In genomic region chr17:83149326-83149725, GRCh38 we compare ENCODE assay signal across 20 cellular contexts.
DNase-seq lines count a peak whose midpoint lies in the region; ATAC-seq and TF ChIP-seq lines count a peak whose summit lies in the region.
"Had no signal": no experiment of that assay in that cellular context is flagged by ENCODE, and none has a peak within 500 bp of the region (broad histone marks: within the 10 kb centered on the region; RNA-seq: fewer than 3 reads in every experiment).

No MANE protein-coding gene starts in this region.

- H3K4me1 Mint-ChIP-seq in T-helper 17 cell: no peaks in the 10 kb centered on the region
- H3K4me1 Mint-ChIP-seq in endodermal cell: peaks cover 6% of the 10 kb centered on the region
- H3K4me1 Mint-ChIP-seq in activated naive CD4-positive, alpha-beta T cell treated with anti-CD3 and anti-CD28 coated beads, Interleukin-2, amount 10 ng/mL, durations not matched to agents 7 days and 5 days: peaks cover 27% of the 10 kb centered on the region

- H3K27me3 ChIP-seq in endodermal cell (ENCODE audit: control insufficient read depth, insufficient read depth, low read length, poor library complexity, severe bottlenecking) (no peaks in the 10 kb centered on the region), lung (ENCODE audit: control insufficient read depth, insufficient read depth) (no peaks in the 10 kb centered on the region), spleen (replicated peaks in 1 of 7) (peaks cover 0 to 3% (median 0%) of the 10 kb centered on the region in 7 donors), psoas muscle (ENCODE audit: insufficient read depth in 3 of 3, low read length in 2 of 3) (peaks cover 0 to 46% (median 11%) of the 10 kb centered on the region in 3 donors)
- H3K27me3 ChIP-seq: MG63, SJCRH30 had no signal

- H3K27me3 Mint-ChIP-seq in T-helper 17 cell (peaks cover 24% of the 10 kb centered on the region), endodermal cell (ENCODE audit: insufficient read depth) (peaks cover 1% of the 10 kb centered on the region)
- H3K27me3 Mint-ChIP-seq in activated naive CD4-positive, alpha-beta T cell treated with anti-CD3 and anti-CD28 coated beads, Interleukin-2, amount 10 ng/mL, durations not matched to agents 7 days and 5 days: peaks cover 48% of the 10 kb centered on the region

- no peak for TF ChIP-seq CTCF in endodermal cell (conservative IDR thresholded peaks at IDR 0.05)
- TF ChIP-seq CTCF in lung (IDR thresholded peaks at IDR 0.05; ENCODE audit: control extremely low read depth, extremely low read depth): no peak
- no peak for TF ChIP-seq CTCF in spleen (IDR thresholded peaks at IDR 0.05 in 8 of 11, conservative IDR thresholded peaks at IDR 0.05 in 3 of 11)
- TF ChIP-seq CTCF in psoas muscle (IDR thresholded peaks at IDR 0.05): no peak

- no peak for TF ChIP-seq POLR2A in spleen (IDR thresholded peaks at IDR 0.05)

- no peaks in the 10 kb centered on the region for H3K9me3 ChIP-seq in T-helper 17 cell (ENCODE audit: control insufficient read depth, low read length, poor library complexity, severe bottlenecking)
- H3K9me3 ChIP-seq in endodermal cell (ENCODE audit: control insufficient read depth, low read length): no peaks in the 10 kb centered on the region
- H3K9me3 ChIP-seq in lung (ENCODE audit: control insufficient read depth in 2 of 2, insufficient read depth in 1 of 2, low read length in 1 of 2): no peaks in the 10 kb centered on the region
- H3K9me3 ChIP-seq in spleen: no peaks in the 10 kb centered on the region
- H3K9me3 ChIP-seq in psoas muscle: no peaks in the 10 kb centered on the region
- H3K9me3 ChIP-seq: BLaER1, MG63 had no signal

- intact Hi-C loops in spleen (cut with DNase I; ENCODE audit: low total_unique reads) (no loop called here), psoas muscle (cut with DNase I) (no loop called here)

- CTCF ChIA-PET in activated naive CD4-positive, alpha-beta T cell treated with anti-CD3 and anti-CD28 coated beads, Interleukin-2, amount 10 ng/mL, durations not matched to agents 7 days and 5 days (lab: Charles Lee): no interaction called here

- H3K36me3 ChIP-seq in endodermal cell (ENCODE audit: control insufficient read depth, insufficient read depth, low read length) (no peaks in the 10 kb centered on the region), lung (ENCODE audit: control insufficient read depth in 2 of 2, insufficient read depth in 2 of 2, low read length in 2 of 2) (no peaks in the 10 kb centered on the region), spleen (no peaks in the 10 kb centered on the region), psoas muscle (ENCODE audit: insufficient read depth in 1 of 2, low read depth in 1 of 2) (no peaks in the 10 kb centered on the region)
- H3K36me3 ChIP-seq: BLaER1, MG63, SJCRH30 had no signal

- 92 to 100% methylated on average over 2 to 6 of the region's 6 CpGs for WGBS in endodermal cell (ENCODE audit: insufficient coverage in 1 of 2, insufficient read length in 1 of 2), 2 experiments
- WGBS in lung, 2 donors: 94 to 95% methylated on average over 6 of the region's 6 CpGs
- WGBS in spleen, 5 donors: 82 to 98% (median 94%) methylated on average over 3 to 6 of the region's 6 CpGs
- WGBS in psoas muscle, 3 donors: 93 to 96% (median 95%) methylated on average over 6 of the region's 6 CpGs

- no peak for ATAC-seq in T-helper 17 cell
- ATAC-seq in lung (ENCODE audit: insufficient read depth, low FRiP score): no peak
- ATAC-seq in psoas muscle: no peak
- ATAC-seq: PC-3 had no signal

- H3K4me3 ChIP-seq in endodermal cell (ENCODE audit: low read length) (no peak overlapping the region), lung (no peak overlapping the region), spleen (no peak overlapping the region), psoas muscle (no peak overlapping the region)
- H3K4me3 ChIP-seq: BLaER1, GM23248, MG63, SJCRH30 had no signal

- no peaks in the 10 kb centered on the region for H3K4me1 ChIP-seq in endodermal cell (ENCODE audit: control insufficient read depth, insufficient read depth, low read length)
- H3K4me1 ChIP-seq in lung (ENCODE audit: control insufficient read depth in 2 of 2, insufficient read depth in 2 of 2, low read length in 2 of 2): peaks cover 0 to 5% of the 10 kb centered on the region in 2 donors
- peaks cover 0 to 32% (median 16%) of the 10 kb centered on the region in 6 donors for H3K4me1 ChIP-seq in spleen
- peaks cover 5% of the 10 kb centered on the region for H3K4me1 ChIP-seq in psoas muscle

- peak overlapping the region; percentile 66 for H3K27ac Mint-ChIP-seq in T-helper 17 cell
- H3K27ac Mint-ChIP-seq in endodermal cell: peak overlapping the region; percentile 21
- H3K27ac Mint-ChIP-seq in activated naive CD4-positive, alpha-beta T cell treated with anti-CD3 and anti-CD28 coated beads, Interleukin-2, amount 10 ng/mL, durations not matched to agents 7 days and 5 days: no peak overlapping the region
- H3K27ac Mint-ChIP-seq: CD4-positive, CD25-positive, alpha-beta regulatory T cell; H9 had no signal

- H3K9me3 Mint-ChIP-seq in endodermal cell: no peaks in the 10 kb centered on the region
- H3K9me3 Mint-ChIP-seq in activated naive CD4-positive, alpha-beta T cell treated with anti-CD3 and anti-CD28 coated beads, Interleukin-2, amount 10 ng/mL, durations not matched to agents 7 days and 5 days: peaks cover 2% of the 10 kb centered on the region
- H3K9me3 Mint-ChIP-seq: CD4-positive, CD25-positive, alpha-beta regulatory T cell had no signal

- H3K4me3 Mint-ChIP-seq in T-helper 17 cell (no peak overlapping the region), endodermal cell (no peak overlapping the region)
- no peak overlapping the region for H3K4me3 Mint-ChIP-seq in activated naive CD4-positive, alpha-beta T cell treated with anti-CD3 and anti-CD28 coated beads, Interleukin-2, amount 10 ng/mL, durations not matched to agents 7 days and 5 days
- H3K4me3 Mint-ChIP-seq: CD4-positive, CD25-positive, alpha-beta regulatory T cell; H9 had no signal

- no peaks in the 10 kb centered on the region for H3K36me3 Mint-ChIP-seq in T-helper 17 cell (ENCODE audit: low read depth)
- H3K36me3 Mint-ChIP-seq in endodermal cell (ENCODE audit: low read depth): no peaks in the 10 kb centered on the region
- H3K36me3 Mint-ChIP-seq in activated naive CD4-positive, alpha-beta T cell treated with anti-CD3 and anti-CD28 coated beads, Interleukin-2, amount 10 ng/mL, durations not matched to agents 7 days and 5 days: no peaks in the 10 kb centered on the region
- H3K36me3 Mint-ChIP-seq: CD4-positive, CD25-positive, alpha-beta regulatory T cell had no signal

- H3K27ac ChIP-seq in endodermal cell (ENCODE audit: low read depth, low read length) (no peak overlapping the region), lung (ENCODE audit: low read depth in 1 of 2, low read length in 1 of 2) (no peak overlapping the region), spleen (no peak overlapping the region), psoas muscle (no peak overlapping the region)
- H3K27ac ChIP-seq: BLaER1, GM23248, SJCRH30 had no signal

- H3K9ac ChIP-seq in endodermal cell (ENCODE audit: extremely low read depth, low read length, poor library complexity, severe bottlenecking): no peak overlapping the region
- H3K9ac ChIP-seq: BLaER1, GM23248 had no signal

- no peak for DNase-seq in T-helper 17 cell
- DNase-seq in endodermal cell: no peak
- DNase-seq in lung (ENCODE audit: low spot score): peak; percentile 16
- peak; percentile 39 for DNase-seq in spleen
- no peak for DNase-seq in psoas muscle
- DNase-seq in activated naive CD4-positive, alpha-beta T cell treated with anti-CD3 and anti-CD28 coated beads, Interleukin-2, amount 10 ng/mL, durations not matched to agents 7 days and 5 days: no peak
- no peak for DNase-seq in activated gamma-delta T cell (lab: John Stamatoyannopoulos, UW)
- DNase-seq: CD4-positive, CD25-positive, alpha-beta regulatory T cell; KG1; MG63; NCI-H2029; NCI-H446; NCI-H526; NCI-H82; NK-92 treated with Interleukin-12 subunit alpha and Interleukin-12 subunit beta, amount 100 ng/mL, for 24 hours; PC-3; SJCRH30 had no signal

Comparison
In these comparisons a context has a peak if more than half of its experiments do, and no peak if none do; other contexts are left out.
1. DNase-seq: peak in lung (single experiment) and spleen (single experiment); none in T-helper 17 cell (0 of 3), endodermal cell (single experiment), psoas muscle (0 of 2), activated naive CD4-positive, alpha-beta T cell treated with anti-CD3 and anti-CD28 coated beads, Interleukin-2, amount 10 ng/mL, durations not matched to agents 7 days and 5 days (single experiment) and activated gamma-delta T cell (single experiment).